ENCODE assay signal across 23 cellular contexts in genomic region chr16:14677627-14678026, GRCh38. TPM values are rescaled to one million over a fixed set of nuclear protein-coding genes. Genes with fewer than 3 reads are reported as not detected.
"Had no signal": no experiment of that assay in that cellular context is flagged by ENCODE, and none has a peak within 500 bp of the region (broad histone marks: within the 10 kb centered on the region; RNA-seq: fewer than 3 reads in every experiment).

No MANE protein-coding gene starts in this region.

- DNase-seq: IMR-90, Kasumi-1, MM.1S, NCI-H1092 treated with DMSO at 0.1 percent for 48 hours, NCI-H1436, NCI-H187, NCI-H2029, NCI-H2081 treated with DMSO at 0.1 percent for 48 hours, NCI-H2171, NCI-H226, NCI-H446, NCI-H510A, NCI-H524 treated with DMSO at 0.1 percent for 48 hours, NCI-H69, NCI-H774, RPMI8226, SHP77, SK-N-SH, SW 1271 had no signal

- FAIRE-seq: RCC 7860 had no signal

- H3K9me3 ChIP-seq: SK-N-SH had no signal

- H3K27ac ChIP-seq: KMS-11 had no signal

- H3K4me2 ChIP-seq: KMS-11, SK-N-SH had no signal

- H3K9ac ChIP-seq: KMS-11, SK-N-SH had no signal

RNA-seq across cellular contexts. Expression of gene PLA2G10, which starts 16.5 kb away (rescaled TPM):
- total RNA-seq: IMR-90, M059J, SK-MEL-5 had no signal
- polyA plus RNA-seq: IMR-90, SK-N-SH had no signal

RNA-seq across cellular contexts. Expression of gene NPIPA3, which starts 25.6 kb away (rescaled TPM):
- total RNA-seq: IMR-90, M059J had no signal
- polyA plus RNA-seq: IMR-90 had no signal
